In genomic region chr12:13417516-13417915, GRCh38 we compare ENCODE assay signal across 9 cellular contexts.
"Had no signal": no experiment of that assay in that cellular context is flagged by ENCODE, and none has a peak within 500 bp of the region (broad histone marks: within the 10 kb centered on the region; RNA-seq: fewer than 3 reads in every experiment).

No MANE protein-coding gene starts in this region.

- H3K4me3 ChIP-seq: GM23248, GM23338, HAP-1 had no signal

- H3K9me3 ChIP-seq: HAP-1 had no signal

- H3K9me3 Mint-ChIP-seq: GM23338, H9, HFFc6 had no signal

- H3K9ac ChIP-seq: GM23248 had no signal

- H3K27ac ChIP-seq: GM23248 had no signal

- ATAC-seq: GM23338, HCT116 had no signal

- H2AFZ ChIP-seq: GM23248 had no signal

- H3K4me1 ChIP-seq: HAP-1 had no signal

- H3K4me3 Mint-ChIP-seq: GM23338, H9, HFFc6 had no signal

- H3K4me2 ChIP-seq: GM23338 had no signal

- H3K4me1 Mint-ChIP-seq: H9 had no signal

- H3K27ac Mint-ChIP-seq: GM23338, H9, HFFc6 had no signal

- DNase-seq: GM23248, GOT3, H7, H9, HCEC 1CT, HFFc6 had no signal

- H3K36me3 ChIP-seq: HAP-1 had no signal
